Comparison of ENCODE assay signal across 8 cellular contexts in genomic region chr10:33509231-33509871, GRCh38.
A peak's percentile ranks its signal among the peaks of the same experiment; 100 is the strongest.
DNase-seq lines count a peak whose midpoint lies in the region; ATAC-seq and TF ChIP-seq lines count a peak whose summit lies in the region.

No MANE protein-coding gene starts in this region.

- H3K36me3 ChIP-seq in adipocyte (ENCODE audit: control insufficient read depth, insufficient read depth, low read length, severe bottlenecking): no peaks in the 10 kb centered on the region
- H3K36me3 ChIP-seq in kidney epithelial cell (ENCODE audit: control insufficient read depth, insufficient read depth, low read length): no peaks in the 10 kb centered on the region
- no peaks in the 10 kb centered on the region for H3K36me3 ChIP-seq in thoracic aorta

- H3K9me3 ChIP-seq in adipocyte (ENCODE audit: control insufficient read depth, low read length) (no peaks in the 10 kb centered on the region), thoracic aorta (no peaks in the 10 kb centered on the region)

- DNase-seq in Right ventricle myocardium inferior (ENCODE audit: missing footprints) (no peak), cardiac septum (ENCODE audit: low spot score) (no peak), NCI-H1436 treated with DMSO at 0.1 percent for 48 hours (lab: John Stamatoyannopoulos, UW) (peak; percentile 46), adipocyte (ENCODE audit: low read depth) (peak; percentile 80), kidney epithelial cell (ENCODE audit: low read depth) (peak; percentile 88), thoracic aorta (ENCODE audit: low spot score) (peak; percentile 27)
- no peak for DNase-seq in activated effector memory CD4-positive, alpha-beta T cell treated with anti-CD3 and anti-CD28 coated beads, Interleukin-2, amount 50 U/mL, for 16 hours

- H3K9ac ChIP-seq in adipocyte (ENCODE audit: low read length): no peak overlapping the region

- peak overlapping the region; percentile 74 to 78 for H3K27ac ChIP-seq in thoracic aorta

- TF ChIP-seq CTCF in kidney epithelial cell (IDR thresholded peaks at IDR 0.05; ENCODE audit: insufficient read depth, low read length, poor library complexity, severe bottlenecking) (no peak), thoracic aorta (IDR thresholded peaks at IDR 0.05) (no peak)

- intact Hi-C loops in Right ventricle myocardium inferior (cut with DNase I) (no loop called here), cardiac septum (cut with DNase I) (no loop called here)

- peaks cover 26% of the 10 kb centered on the region for H3K4me1 ChIP-seq in adipocyte (ENCODE audit: control insufficient read depth, insufficient read depth, low read length)
- peaks cover 23 to 45% of the 10 kb centered on the region in 2 donors for H3K4me1 ChIP-seq in thoracic aorta (ENCODE audit: control insufficient read depth in 1 of 2, low read depth in 2 of 2)

- peak; percentile 76 for ATAC-seq in Right ventricle myocardium inferior
- ATAC-seq in HG02623 (IDR thresholded peaks at IDR 0.05; ENCODE audit: unreplicated experiment): peak; percentile 57
- peak; percentile 71 for ATAC-seq in thoracic aorta (ENCODE audit: insufficient number of reproducible peaks, low FRiP score, low read depth)

- no peaks in the 10 kb centered on the region for H3K27me3 ChIP-seq in adipocyte (replicated peaks; ENCODE audit: control insufficient read depth, insufficient read depth, low read length)
- H3K27me3 ChIP-seq in kidney epithelial cell (ENCODE audit: control insufficient read depth, insufficient read depth, low read length): no peaks in the 10 kb centered on the region
- H3K27me3 ChIP-seq in thoracic aorta (replicated peaks; ENCODE audit: insufficient read depth): no peaks in the 10 kb centered on the region

- H3K4me3 ChIP-seq in adipocyte (ENCODE audit: low read length) (no peak overlapping the region), kidney epithelial cell (ENCODE audit: low read depth, low read length) (no peak overlapping the region), thoracic aorta (peak overlapping the region; percentile 44)

Comparison
In these comparisons a context has a peak if more than half of its experiments do, and no peak if none do; other contexts are left out.
1. DNase-seq: peak in NCI-H1436 treated with DMSO at 0.1 percent for 48 hours (single experiment), adipocyte (single experiment), kidney epithelial cell (single experiment) and thoracic aorta (single experiment); none in Right ventricle myocardium inferior (single experiment), cardiac septum (single experiment) and activated effector memory CD4-positive, alpha-beta T cell treated with anti-CD3 and anti-CD28 coated beads, Interleukin-2, amount 50 U/mL, for 16 hours (single experiment).
2. Peak in every context shown above with its lines, with median percentiles within 50 percentile points of each other: ATAC-seq.